Comparison of ENCODE assay signal across 9 cellular contexts in genomic region chr19:20661150-20661819, GRCh38. TPM values are rescaled to one million over a fixed set of nuclear protein-coding genes. Genes with fewer than 3 reads are reported as not detected.
DNase-seq lines count a peak whose midpoint lies in the region; ATAC-seq lines count a peak whose summit lies in the region.
"Had no signal": no experiment of that assay in that cellular context is flagged by ENCODE, and none has a peak within 500 bp of the region (broad histone marks: within the 10 kb centered on the region; RNA-seq: fewer than 3 reads in every experiment).

ZNF626 (minus strand) TSS chr19:20661571; CDS start chr19:20661446, 125 bp downstream.

- peak; percentile 11 for DNase-seq in NK-92 (lab: John Stamatoyannopoulos, UW; ENCODE audit: unreplicated experiment)
- DNase-seq in NK-92 treated with Interleukin-12 subunit alpha and Interleukin-12 subunit beta, amount 100 ng/mL, for 24 hours (lab: John Stamatoyannopoulos, UW), result no peak
- peak; percentile 97 for DNase-seq in left ventricle myocardium superior
- DNase-seq in pons (ENCODE audit: low spot score), result peak; percentile 99

- peaks cover 5% of the 10 kb centered on the region for H3K9me3 ChIP-seq in thymus (ENCODE audit: control insufficient read depth)
- H3K9me3 ChIP-seq: A549 had no signal

- WGBS in thymus, result 3% methylated on average over 25 of the region's 25 CpGs

- H3K4me3 Mint-ChIP-seq in T-helper 1 cell treated with Interleukin-12 subunit alpha and Interleukin-12 subunit beta and Interleukin-4 antibody, amounts not matched to agents 30 μg/mL and 1 μg/mL, for 36 hours, result peak within 1 kb of the TSS; percentile 84

- H3K36me3 Mint-ChIP-seq in T-helper 1 cell treated with Interleukin-12 subunit alpha and Interleukin-12 subunit beta and Interleukin-4 antibody, amounts not matched to agents 30 μg/mL and 1 μg/mL, for 36 hours (ENCODE audit: low read depth), result peaks cover 18% of the 10 kb centered on the region

- no peaks in the 10 kb centered on the region for H3K4me1 Mint-ChIP-seq in T-helper 1 cell treated with Interleukin-12 subunit alpha and Interleukin-12 subunit beta and Interleukin-4 antibody, amounts not matched to agents 30 μg/mL and 1 μg/mL, for 36 hours (ENCODE audit: low read depth)

- intact Hi-C loops in left ventricle myocardium superior (cut with micrococcal nuclease), result no loop called here

- ATAC-seq in HG03565 (IDR thresholded peaks at IDR 0.05; ENCODE audit: unreplicated experiment) (peak; percentile 96), left ventricle myocardium superior (peak; percentile 99)
- ATAC-seq: A549 had no signal

- H3K4me1 ChIP-seq in thymus (ENCODE audit: control insufficient read depth, insufficient read depth, low read length), result peaks cover 4% of the 10 kb centered on the region
- H3K4me1 ChIP-seq: A549 had no signal

- H3K4me3 ChIP-seq in thymus (ENCODE audit: low read length), result peak within 1 kb of the TSS; percentile 71
- H3K4me3 ChIP-seq: A549 had no signal

- H3K27ac ChIP-seq in angular gyrus (ENCODE audit: low read depth, low read length), result peak within 1 kb of the TSS; percentile 76
- peak within 1 kb of the TSS; percentile 73 for H3K27ac ChIP-seq in thymus (ENCODE audit: low read depth)
- H3K27ac ChIP-seq: A549 had no signal

- peak within 1 kb of the TSS; percentile 75 for H3K27ac Mint-ChIP-seq in T-helper 1 cell treated with Interleukin-12 subunit alpha and Interleukin-12 subunit beta and Interleukin-4 antibody, amounts not matched to agents 30 μg/mL and 1 μg/mL, for 36 hours

- peaks cover 7% of the 10 kb centered on the region for H3K36me3 ChIP-seq in thymus (ENCODE audit: control insufficient read depth, insufficient read depth)

- peaks cover 53% of the 10 kb centered on the region for H3K9me3 Mint-ChIP-seq in T-helper 1 cell treated with Interleukin-12 subunit alpha and Interleukin-12 subunit beta and Interleukin-4 antibody, amounts not matched to agents 30 μg/mL and 1 μg/mL, for 36 hours

- H3K27me3 Mint-ChIP-seq in T-helper 1 cell treated with Interleukin-12 subunit alpha and Interleukin-12 subunit beta and Interleukin-4 antibody, amounts not matched to agents 30 μg/mL and 1 μg/mL, for 36 hours (ENCODE audit: low read depth), result no peaks in the 10 kb centered on the region

- no peaks in the 10 kb centered on the region for H3K27me3 ChIP-seq in thymus (ENCODE audit: control insufficient read depth, insufficient read depth)

RNA-seq across cellular contexts. Expression of gene ZNF626, which starts in this region (rescaled TPM):
- 7.8 TPM for total RNA-seq in left ventricle myocardium superior
- polyA plus RNA-seq in thymus, result 10.0 TPM
- polyA plus RNA-seq: A549 had no signal
